4 cellular contexts compared by ENCODE assay signal in genomic region chr10:59397971-59398370, GRCh38. TPM values are rescaled to one million over a fixed set of nuclear protein-coding genes. Genes with fewer than 3 reads are reported as not detected.
"Had no signal": no experiment of that assay in that cellular context is flagged by ENCODE, and none has a peak within 500 bp of the region (broad histone marks: within the 10 kb centered on the region; RNA-seq: fewer than 3 reads in every experiment).

No MANE protein-coding gene starts in this region.

- ATAC-seq: GM12878 had no signal

- H3K4me3 ChIP-seq: GM12878 had no signal

- DNase-seq: GDM1, GF-D8 had no signal

RNA-seq across cellular contexts. Expression of gene FAM13C, which starts 35.6 kb away (rescaled TPM):
- total RNA-seq: G401 had no signal
